Comparison of ENCODE assay signal across 11 cellular contexts in the genomic region with DNA sequence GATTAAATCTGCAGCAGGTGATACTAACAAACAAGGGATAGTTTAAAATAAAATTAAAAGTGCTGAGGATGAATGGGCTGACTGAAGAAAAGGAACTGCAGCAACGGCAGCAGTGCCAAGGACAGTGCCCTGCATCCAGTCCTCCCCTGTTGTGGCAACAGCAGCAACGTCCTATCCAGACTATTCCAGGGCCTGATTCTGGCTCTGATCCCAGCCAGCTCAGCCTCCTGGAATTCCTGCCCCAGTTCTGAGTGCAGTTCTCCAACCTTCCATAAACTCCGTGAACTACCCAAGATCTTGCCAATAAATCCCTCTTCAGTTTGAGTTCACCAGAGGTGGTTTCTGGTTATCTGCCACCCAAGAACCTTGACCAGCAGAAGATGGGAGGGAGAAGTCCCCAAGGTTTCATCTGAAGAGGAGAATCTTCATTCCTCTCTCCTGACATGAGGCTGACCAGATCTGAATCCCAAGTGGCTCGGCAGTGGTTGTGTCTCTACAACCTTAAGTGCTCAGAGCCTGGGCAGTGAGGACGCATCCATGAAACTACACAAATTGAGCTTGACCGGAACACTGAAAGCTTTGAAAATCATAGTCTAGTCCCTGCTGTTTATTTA.
DNase-seq lines count a peak whose midpoint lies in the region; ATAC-seq lines count a peak whose summit lies in the region.
"Had no signal": no experiment of that assay in that cellular context is flagged by ENCODE, and none has a peak within 500 bp of the region (broad histone marks: within the 10 kb centered on the region; RNA-seq: fewer than 3 reads in every experiment).

No MANE protein-coding gene starts in this region.

- intact Hi-C loops in activated CD4-positive, alpha-beta T cell treated with anti-CD3 and anti-CD28 coated beads, Interleukin-2, amount 10 ng/mL, durations not matched to agents 24 days and 14 days (cut with micrococcal nuclease): no loop called here

- H3K9ac ChIP-seq in mucosa of rectum (ENCODE audit: low read depth in 1 of 2, low read length in 2 of 2): no peak overlapping the region

- no peaks in the 10 kb centered on the region for H3K9me3 ChIP-seq in mucosa of rectum (ENCODE audit: control insufficient read depth in 2 of 2, low read length in 2 of 2)
- H3K9me3 ChIP-seq: BE2C had no signal

- ATAC-seq in HG02588 (IDR thresholded peaks at IDR 0.05; ENCODE audit: unreplicated experiment) (no peak), GM21825 (IDR thresholded peaks at IDR 0.05; ENCODE audit: unreplicated experiment) (no peak)

- no peaks in the 10 kb centered on the region for H3K36me3 ChIP-seq in mucosa of rectum (ENCODE audit: control insufficient read depth in 2 of 2, insufficient read depth in 2 of 2, low read length in 2 of 2)
- H3K36me3 ChIP-seq: BE2C had no signal

- H3K4me3 ChIP-seq in mucosa of rectum (ENCODE audit: low read length in 2 of 2): no peak overlapping the region

- H3K27ac Mint-ChIP-seq in activated CD4-positive, alpha-beta T cell treated with anti-CD3 and anti-CD28 coated beads, Interleukin-2, amount 10 ng/mL, durations not matched to agents 24 days and 14 days: no peak overlapping the region
- H3K27ac Mint-ChIP-seq: activated CD8-positive, alpha-beta memory T cell treated with anti-CD3 and anti-CD28 coated beads, Interleukin-2, amount 10 ng/mL, durations not matched to agents 7 days and 5 days; stimulated activated effector memory CD8-positive, alpha-beta T cell treated with anti-CD3 and anti-CD28 coated beads, Interleukin-12 subunit alpha, Interleukin-12 subunit beta, amount 100 ng/mL, for 72 hours had no signal

- H3K4me1 Mint-ChIP-seq in activated CD4-positive, alpha-beta T cell treated with anti-CD3 and anti-CD28 coated beads, Interleukin-2, amount 10 ng/mL, durations not matched to agents 24 days and 14 days: peaks cover 2% of the 10 kb centered on the region

- H3K9me3 Mint-ChIP-seq in activated CD4-positive, alpha-beta T cell treated with anti-CD3 and anti-CD28 coated beads, Interleukin-2, amount 10 ng/mL, durations not matched to agents 24 days and 14 days: no peaks in the 10 kb centered on the region
- H3K9me3 Mint-ChIP-seq: stimulated activated effector memory CD8-positive, alpha-beta T cell treated with anti-CD3 and anti-CD28 coated beads, Interleukin-12 subunit alpha, Interleukin-12 subunit beta, amount 100 ng/mL, for 72 hours had no signal

- H3K27me3 Mint-ChIP-seq in activated CD4-positive, alpha-beta T cell treated with anti-CD3 and anti-CD28 coated beads, Interleukin-2, amount 10 ng/mL, durations not matched to agents 24 days and 14 days: peaks cover 21% of the 10 kb centered on the region

- no peaks in the 10 kb centered on the region for H3K27me3 ChIP-seq in mucosa of rectum (ENCODE audit: control insufficient read depth in 2 of 2, insufficient read depth in 2 of 2, low read length in 2 of 2)
- H3K27me3 ChIP-seq: BE2C had no signal

- peak overlapping the region; percentile 45 to 53 for H3K27ac ChIP-seq in mucosa of rectum (ENCODE audit: low read depth in 2 of 2, low read length in 2 of 2)

- H3K36me3 Mint-ChIP-seq in activated CD4-positive, alpha-beta T cell treated with anti-CD3 and anti-CD28 coated beads, Interleukin-2, amount 10 ng/mL, durations not matched to agents 24 days and 14 days (ENCODE audit: low read depth): no peaks in the 10 kb centered on the region
- H3K36me3 Mint-ChIP-seq: activated CD8-positive, alpha-beta memory T cell treated with anti-CD3 and anti-CD28 coated beads, Interleukin-2, amount 10 ng/mL, durations not matched to agents 7 days and 5 days; stimulated activated effector memory CD8-positive, alpha-beta T cell treated with anti-CD3 and anti-CD28 coated beads, Interleukin-12 subunit alpha, Interleukin-12 subunit beta, amount 100 ng/mL, for 72 hours had no signal

- peak; percentile 48 for DNase-seq in 8988T
- peak; percentile 16 for DNase-seq in NCI-H446 treated with DMSO at 0.1 percent for 48 hours (lab: John Stamatoyannopoulos, UW)
- peak; percentile 68 for DNase-seq in fibroblast of gingiva (ENCODE audit: low read depth)
- no peak for DNase-seq in retina
- DNase-seq in activated CD4-positive, alpha-beta T cell treated with anti-CD3 and anti-CD28 coated beads, Interleukin-2, amount 10 ng/mL, durations not matched to agents 24 days and 14 days: no peak

- H3K4me1 ChIP-seq in mucosa of rectum (ENCODE audit: control insufficient read depth in 2 of 2, insufficient read depth in 2 of 2, low read length in 2 of 2): peaks cover 0 to 13% of the 10 kb centered on the region in 2 donors
- H3K4me1 ChIP-seq: BE2C had no signal

- no peak overlapping the region for H3K4me3 Mint-ChIP-seq in activated CD4-positive, alpha-beta T cell treated with anti-CD3 and anti-CD28 coated beads, Interleukin-2, amount 10 ng/mL, durations not matched to agents 24 days and 14 days
- H3K4me3 Mint-ChIP-seq: activated CD8-positive, alpha-beta memory T cell treated with anti-CD3 and anti-CD28 coated beads, Interleukin-2, amount 10 ng/mL, durations not matched to agents 7 days and 5 days; stimulated activated effector memory CD8-positive, alpha-beta T cell treated with anti-CD3 and anti-CD28 coated beads, Interleukin-12 subunit alpha, Interleukin-12 subunit beta, amount 100 ng/mL, for 72 hours had no signal

Comparison
In these comparisons a context has a peak if more than half of its experiments do, and no peak if none do; other contexts are left out.
1. DNase-seq: peak in 8988T (single experiment), NCI-H446 treated with DMSO at 0.1 percent for 48 hours (single experiment) and fibroblast of gingiva (single experiment); none in retina (single experiment) and activated CD4-positive, alpha-beta T cell treated with anti-CD3 and anti-CD28 coated beads, Interleukin-2, amount 10 ng/mL, durations not matched to agents 24 days and 14 days (single experiment).